ENCODE assay signal across 19 cellular contexts in the genomic region with DNA sequence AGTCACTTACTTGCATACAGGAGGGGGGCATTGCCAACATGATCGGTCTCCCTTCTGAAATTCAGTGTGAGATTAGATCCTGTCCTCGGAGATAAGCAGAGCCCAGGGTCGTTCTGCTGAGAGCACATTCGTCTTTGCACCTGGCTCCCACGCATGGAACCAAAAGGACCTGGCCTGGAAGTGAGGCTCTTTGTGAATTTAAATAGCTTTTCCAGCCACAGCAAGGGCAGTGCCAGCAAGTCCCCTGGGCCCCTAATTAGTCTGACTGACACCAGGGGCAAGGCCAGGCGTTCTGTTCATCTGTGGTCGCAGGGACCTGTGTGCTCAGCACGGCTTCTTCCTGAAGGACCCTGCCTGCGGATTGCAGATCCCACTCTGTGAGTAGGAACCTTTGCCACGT.
DNase-seq lines count a peak whose midpoint lies in the region; TF ChIP-seq lines count a peak whose summit lies in the region.
"Had no signal": no experiment of that assay in that cellular context is flagged by ENCODE, and none has a peak within 500 bp of the region (broad histone marks: within the 10 kb centered on the region; RNA-seq: fewer than 3 reads in every experiment).

No MANE protein-coding gene starts in this region.

- DNase-seq in NCI-H1417 (lab: John Stamatoyannopoulos, UW) (peak in 2 of 3 experiments; percentile 32 to 57), NCI-H1417 treated with DMSO at 0.1 percent for 48 hours (lab: John Stamatoyannopoulos, UW) (no peak), NCI-H1105 treated with DMSO at 0.1 percent for 48 hours (lab: John Stamatoyannopoulos, UW) (peak; percentile 1), SK-N-DZ (ENCODE audit: low spot score) (peak; percentile 47), posterior vena cava (ENCODE audit: low spot score) (peak; percentile 64), prostate gland (ENCODE audit: low spot score) (no peak), SJCRH30 (no peak), chondrocyte (ENCODE audit: low spot score) (no peak)
- DNase-seq: 8988T; AML-193; DND-41; H7; Kasumi-1; NCI-H1694; NCI-H2081; NCI-H2227 treated with DMSO at 0.1 percent for 48 hours; NCI-H510A; NK-92 treated with Interleukin-12 subunit alpha and Interleukin-12 subunit beta, amount 100 ng/mL, for 24 hours had no signal

- TF ChIP-seq POLR2A in prostate gland (IDR thresholded peaks at IDR 0.05) = no peak

- intact Hi-C loops in posterior vena cava (cut with DNase I) (loop anchor here in 1 of 2 donors (5.0 kb wide), 1 partner anchor 1375 kb away; no protein-coding TSS in a partner anchor), prostate gland (cut with DNase I) (no loop called here)

- no peak overlapping the region for H3K27ac ChIP-seq in prostate gland
- H3K27ac ChIP-seq in SJCRH30 = no peak overlapping the region

- peaks cover 9% of the 10 kb centered on the region for H3K27me3 Mint-ChIP-seq in chondrocyte (ENCODE audit: low read depth)

- H3K4me1 ChIP-seq in prostate gland (replicated peaks) (no peaks in the 10 kb centered on the region), SJCRH30 (no peaks in the 10 kb centered on the region)

- H3K27ac Mint-ChIP-seq in chondrocyte (ENCODE audit: unreplicated experiment) = no peak overlapping the region
- H3K27ac Mint-ChIP-seq: T-helper 1 cell treated with Interleukin-12 subunit alpha and Interleukin-12 subunit beta and Interleukin-4 antibody, amounts not matched to agents 30 μg/mL and 1 μg/mL, for 36 hours had no signal

- no peak overlapping the region for H3K4me3 Mint-ChIP-seq in chondrocyte (ENCODE audit: unreplicated experiment)
- H3K4me3 Mint-ChIP-seq: T-helper 1 cell treated with Interleukin-12 subunit alpha and Interleukin-12 subunit beta and Interleukin-4 antibody, amounts not matched to agents 30 μg/mL and 1 μg/mL, for 36 hours had no signal

- no peaks in the 10 kb centered on the region for H3K27me3 ChIP-seq in prostate gland (replicated peaks; ENCODE audit: insufficient read depth)
- H3K27me3 ChIP-seq in SJCRH30 = peaks cover 9% of the 10 kb centered on the region; the same call in 1 of the 2 replicates

- no peak for TF ChIP-seq CTCF in prostate gland (IDR thresholded peaks at IDR 0.05)
- no peak for TF ChIP-seq CTCF in chondrocyte (IDR thresholded peaks at IDR 0.05)

- WGBS in prostate gland = 92% methylated on average over 10 of the region's 10 CpGs

- peaks cover 2% of the 10 kb centered on the region for H3K4me1 Mint-ChIP-seq in chondrocyte (ENCODE audit: low read depth)

- no peaks in the 10 kb centered on the region for H3K9me3 Mint-ChIP-seq in chondrocyte (ENCODE audit: low read depth)
- H3K9me3 Mint-ChIP-seq: T-helper 1 cell treated with Interleukin-12 subunit alpha and Interleukin-12 subunit beta and Interleukin-4 antibody, amounts not matched to agents 30 μg/mL and 1 μg/mL, for 36 hours had no signal

- H3K4me3 ChIP-seq in prostate gland (no peak overlapping the region), SJCRH30 (no peak overlapping the region)

- H3K9me3 ChIP-seq in prostate gland (no peaks in the 10 kb centered on the region), SJCRH30 (replicated peaks) (no peaks in the 10 kb centered on the region)

- H3K36me3 ChIP-seq in prostate gland = no peaks in the 10 kb centered on the region
- H3K36me3 ChIP-seq in SJCRH30 = no peaks in the 10 kb centered on the region

- no peaks in the 10 kb centered on the region for H3K36me3 Mint-ChIP-seq in chondrocyte (ENCODE audit: low read depth)

Comparison
In these comparisons a context has a peak if more than half of its experiments do, and no peak if none do; other contexts are left out.
1. DNase-seq: peak in NCI-H1417 (2 of 3), NCI-H1105 treated with DMSO at 0.1 percent for 48 hours (single experiment), SK-N-DZ (single experiment) and posterior vena cava (single experiment); none in NCI-H1417 treated with DMSO at 0.1 percent for 48 hours (single experiment), prostate gland (single experiment), SJCRH30 (0 of 2) and chondrocyte (single experiment).